19 cellular contexts compared by ENCODE assay signal in the genomic region with DNA sequence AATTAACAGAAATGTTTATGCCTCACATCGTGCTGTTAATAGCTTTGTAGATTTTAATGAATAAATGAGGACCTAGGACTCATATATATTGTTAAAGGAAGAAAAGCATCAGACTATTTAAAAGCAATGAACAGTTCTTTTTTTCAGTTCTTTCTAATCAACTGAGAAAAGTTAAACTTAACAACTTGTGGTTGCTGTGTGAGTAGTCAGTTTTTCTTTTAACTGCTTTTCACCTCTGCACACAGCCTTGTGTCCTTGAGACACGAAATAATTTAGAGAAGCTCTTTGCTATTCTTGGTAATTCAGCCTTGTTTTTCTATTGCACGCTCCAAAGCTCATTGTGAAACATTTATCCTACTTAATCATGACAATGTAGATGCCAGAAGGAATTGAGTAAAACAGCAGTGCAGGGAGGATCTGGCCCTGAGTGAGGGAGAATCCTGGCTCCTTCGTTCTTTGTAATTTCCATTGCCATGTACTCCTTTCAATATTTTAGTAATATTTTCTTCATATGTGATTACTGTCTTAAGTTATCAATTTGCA.
A peak's percentile ranks its signal among the peaks of the same experiment; 100 is the strongest.
DNase-seq lines count a peak whose midpoint lies in the region; ATAC-seq and TF ChIP-seq lines count a peak whose summit lies in the region.
"Had no signal": no experiment of that assay in that cellular context is flagged by ENCODE, and none has a peak within 500 bp of the region (broad histone marks: within the 10 kb centered on the region; RNA-seq: fewer than 3 reads in every experiment).

No MANE protein-coding gene starts in this region.

- H2BK5ac ChIP-seq in neuronal stem cell (ENCODE audit: low read length) = no peak overlapping the region

- H2BK120ac ChIP-seq in neuronal stem cell (ENCODE audit: low read depth, low read length) = no peak overlapping the region

- peak overlapping the region; percentile 57 for H2AFZ ChIP-seq in neuronal stem cell (ENCODE audit: low read length)

- H3K9ac ChIP-seq in neuronal stem cell (ENCODE audit: low read depth, low read length, poor library complexity) = no peak overlapping the region

- H3K27ac ChIP-seq in neuronal stem cell (replicated peaks; ENCODE audit: low read length) (no peak overlapping the region), vagina (no peak overlapping the region)
- H3K27ac ChIP-seq: esophagus muscularis mucosa, heart right ventricle, pancreas, SJCRH30 had no signal

- no peak overlapping the region for H2BK12ac ChIP-seq in neuronal stem cell (ENCODE audit: low read length)

- intact Hi-C loops in vagina (cut with DNase I) = no loop called here

- H3K9me3 ChIP-seq in neuronal stem cell (replicated peaks in 1 of 2; ENCODE audit: control insufficient read depth in 2 of 2, insufficient read depth in 1 of 2, low read depth in 1 of 2, low read length in 2 of 2) = no peaks in the 10 kb centered on the region
- H3K9me3 ChIP-seq in vagina = no peaks in the 10 kb centered on the region
- H3K9me3 ChIP-seq: esophagus muscularis mucosa, heart right ventricle, SJCRH30 had no signal

- ATAC-seq in GM19395 (IDR thresholded peaks at IDR 0.05; ENCODE audit: unreplicated experiment) (peak; percentile 43), HG03432 (IDR thresholded peaks at IDR 0.05; ENCODE audit: unreplicated experiment) (peak; percentile 32)
- ATAC-seq: heart right ventricle, pancreas had no signal

- H3K4ac ChIP-seq in neuronal stem cell (ENCODE audit: low read length) = no peak overlapping the region

- H4K8ac ChIP-seq in neuronal stem cell (ENCODE audit: low read depth, low read length) = no peak overlapping the region

- H3K27me3 ChIP-seq in neuronal stem cell (ENCODE audit: control insufficient read depth in 3 of 3, insufficient read depth in 3 of 3, low read depth in 1 of 3, low read length in 3 of 3) (no peaks in the 10 kb centered on the region), vagina (no peaks in the 10 kb centered on the region)
- H3K27me3 ChIP-seq: esophagus muscularis mucosa, heart right ventricle, pancreas, SJCRH30 had no signal

- H3K14ac ChIP-seq in neuronal stem cell (ENCODE audit: low read length) = no peak overlapping the region

- H3K36me3 ChIP-seq in neuronal stem cell (replicated peaks in 1 of 2; ENCODE audit: control insufficient read depth in 2 of 2, insufficient read depth in 2 of 2, low read length in 2 of 2) (no peaks in the 10 kb centered on the region), vagina (no peaks in the 10 kb centered on the region)
- H3K36me3 ChIP-seq: esophagus muscularis mucosa, heart right ventricle, pancreas, SJCRH30 had no signal

- no CpG with 5 or more reads among the region's 4 CpGs for WGBS in neuronal stem cell (ENCODE audit: extremely low coverage in 2 of 2, insufficient read length in 2 of 2, insufficient replicate concordance in 1 of 2), 2 donors

- TF ChIP-seq CTCF in epithelial cell of proximal tubule (conservative IDR thresholded peaks at IDR 0.05; ENCODE audit: low read depth, low read length) (no peak), vagina (IDR thresholded peaks at IDR 0.05) (no peak)

- no peaks in the 10 kb centered on the region for H3K79me1 ChIP-seq in neuronal stem cell (ENCODE audit: low read depth, low read length)

- H3K4me2 ChIP-seq in neuronal stem cell (ENCODE audit: insufficient read depth, low read length, poor library complexity, severe bottlenecking) = no peak overlapping the region

- no peak overlapping the region for H3K18ac ChIP-seq in neuronal stem cell (ENCODE audit: low read length)

- H3K4me3 ChIP-seq in epithelial cell of proximal tubule (ENCODE audit: low read depth, low read length) = no peak overlapping the region
- H3K4me3 ChIP-seq in neuronal stem cell (ENCODE audit: low read length in 2 of 2) = no peak overlapping the region
- H3K4me3 ChIP-seq in vagina = no peak overlapping the region
- H3K4me3 ChIP-seq: esophagus muscularis mucosa, heart right ventricle, pancreas, SJCRH30, smooth muscle cell had no signal

- TF ChIP-seq POLR2A in vagina (IDR thresholded peaks at IDR 0.05) = no peak

- peak; percentile 53 for DNase-seq in epithelial cell of proximal tubule (ENCODE audit: low read depth)
- no peak for DNase-seq in neuronal stem cell (ENCODE audit: low spot score)
- DNase-seq in NCI-H226 = no peak
- DNase-seq in vagina (ENCODE audit: extremely low spot score in 2 of 2) = no peak
- no peak for DNase-seq in NOMO-1 treated with dmso at 0.1 percent for 144 hours (lab: John Stamatoyannopoulos, UW; ENCODE audit: unreplicated experiment)
- no peak for DNase-seq in stimulated activated CD4-positive, alpha-beta T cell treated with anti-CD3 and anti-CD28 coated beads, Interleukin-12 subunit alpha, Interleukin-12 subunit beta, amount 100 ng/mL, for 4 hours
- DNase-seq: activated CD4-positive, alpha-beta T cell treated with anti-CD3 and anti-CD28 coated beads for 48 hours; activated CD8-positive, alpha-beta memory T cell treated with anti-CD3 and anti-CD28 coated beads, Interleukin-2, amount 50 U/mL, for 48 hours; activated naive CD4-positive, alpha-beta T cell; heart right ventricle; Karpas-422; NCI-H1105 treated with DMSO at 0.1 percent for 48 hours; NCI-H2171 treated with DMSO at 0.1 percent for 48 hours; pancreas; SJCRH30 had no signal

- no peak overlapping the region for H3K23ac ChIP-seq in neuronal stem cell (ENCODE audit: low read depth, low read length, poor library complexity)

- no peak overlapping the region for H2AK5ac ChIP-seq in neuronal stem cell (ENCODE audit: low read depth, low read length)

- no peak overlapping the region for H4K91ac ChIP-seq in neuronal stem cell (ENCODE audit: low read depth, low read length, poor library complexity)

- H3K4me1 ChIP-seq in neuronal stem cell (ENCODE audit: control insufficient read depth in 2 of 2, insufficient read depth in 1 of 2, low read depth in 1 of 2, low read length in 2 of 2) = peaks cover 7 to 13% of the 10 kb centered on the region in 2 donors
- H3K4me1 ChIP-seq in vagina = no peaks in the 10 kb centered on the region
- H3K4me1 ChIP-seq: heart right ventricle, pancreas had no signal

- no peak overlapping the region for H2BK15ac ChIP-seq in neuronal stem cell (ENCODE audit: low read length)
